12 cellular contexts compared by ENCODE assay signal in genomic region chr9:136720887-136721338, GRCh38. TPM values are rescaled to one million over a fixed set of nuclear protein-coding genes. Genes with fewer than 3 reads are reported as not detected.
DNase-seq lines count a peak whose midpoint lies in the region; ATAC-seq and TF ChIP-seq lines count a peak whose summit lies in the region.
"Had no signal": no experiment of that assay in that cellular context is flagged by ENCODE, and none has a peak within 500 bp of the region (broad histone marks: within the 10 kb centered on the region; RNA-seq: fewer than 3 reads in every experiment).

No MANE protein-coding gene starts in this region.

- no peak for ATAC-seq in CD4-positive, alpha-beta T cell (ENCODE audit: poor library complexity)
- ATAC-seq in memory B cell (ENCODE audit: low read depth): no peak
- ATAC-seq in naive thymus-derived CD8-positive, alpha-beta T cell: no peak
- ATAC-seq: activated CD8-positive, alpha-beta T cell treated with anti-CD3 and anti-CD28 coated beads, Interleukin-2, amount 10 ng/mL, durations not matched to agents 7 days and 5 days had no signal

- intact Hi-C loops in CD4-positive, alpha-beta T cell (cut with DNase I, micrococcal nuclease): no loop called here

- H3K9ac ChIP-seq in adipocyte (ENCODE audit: low read length) (peak overlapping the region; percentile 7), MM.1S (ENCODE audit: low read length) (no peak overlapping the region)

- H3K27me3 Mint-ChIP-seq in CD4-positive, alpha-beta T cell: peaks cover 2% of the 10 kb centered on the region
- peaks cover 3% of the 10 kb centered on the region for H3K27me3 Mint-ChIP-seq in memory B cell
- H3K27me3 Mint-ChIP-seq in naive thymus-derived CD8-positive, alpha-beta T cell: peaks cover 0 to 4% (median 1%) of the 10 kb centered on the region in 5 donors

- H3K4me1 Mint-ChIP-seq in CD4-positive, alpha-beta T cell (ENCODE audit: low read depth): peaks cover 12% of the 10 kb centered on the region
- peaks cover 16% of the 10 kb centered on the region for H3K4me1 Mint-ChIP-seq in memory B cell
- H3K4me1 Mint-ChIP-seq in naive thymus-derived CD8-positive, alpha-beta T cell: peaks cover 10 to 35% (median 25%) of the 10 kb centered on the region in 4 donors

- no peak for TF ChIP-seq CTCF in CD4-positive, alpha-beta T cell (IDR thresholded peaks at IDR 0.05)
- no peak for TF ChIP-seq CTCF in MM.1S (IDR thresholded peaks at IDR 0.05; ENCODE audit: low read length)

- H4K20me1 ChIP-seq in MM.1S (ENCODE audit: insufficient read depth, low read length): peaks cover 33% of the 10 kb centered on the region

- POLR2A ChIA-PET in CD4-positive, alpha-beta T cell (lab: Charles Lee): interaction anchor here (0.6 kb wide), 1 partner anchor 69 kb away, joined by 3 read pairs; no protein-coding TSS in a partner anchor
- POLR2A ChIA-PET in naive thymus-derived CD8-positive, alpha-beta T cell (lab: Charles Lee): interaction anchor here (1.2 kb wide), 1 partner anchor 25 kb away, joined by 3 read pairs; no protein-coding TSS in a partner anchor

- CTCF ChIA-PET in CD4-positive, alpha-beta T cell (lab: Charles Lee): no interaction called here

- H3K36me3 Mint-ChIP-seq in CD4-positive, alpha-beta T cell (ENCODE audit: low read depth): peaks cover 37% of the 10 kb centered on the region
- peaks cover 17% of the 10 kb centered on the region for H3K36me3 Mint-ChIP-seq in memory B cell
- peaks cover 0 to 27% (median 11%) of the 10 kb centered on the region in 3 donors for H3K36me3 Mint-ChIP-seq in naive thymus-derived CD8-positive, alpha-beta T cell

- H3K36me3 ChIP-seq in adipocyte (ENCODE audit: control insufficient read depth, insufficient read depth, low read length, severe bottlenecking): peaks cover 34% of the 10 kb centered on the region
- peaks cover 2% of the 10 kb centered on the region for H3K36me3 ChIP-seq in MM.1S (replicated peaks; ENCODE audit: insufficient read depth, low read length)

- H3K27ac Mint-ChIP-seq in CD4-positive, alpha-beta T cell: peak overlapping the region; percentile 36
- peak overlapping the region; percentile 31 for H3K27ac Mint-ChIP-seq in memory B cell
- H3K27ac Mint-ChIP-seq in naive thymus-derived CD8-positive, alpha-beta T cell: peak overlapping the region in 1 of 10 donors; percentile 34

- H3K79me2 ChIP-seq in MM.1S (ENCODE audit: low read length): peaks cover 7% of the 10 kb centered on the region

- peaks cover 26% of the 10 kb centered on the region for H3F3A ChIP-seq in MM.1S (ENCODE audit: insufficient read depth, low read length)

- H3K9me2 ChIP-seq in MM.1S (replicated peaks; ENCODE audit: insufficient read depth, low read length): no peaks in the 10 kb centered on the region

- no peak overlapping the region for H2AFZ ChIP-seq in MM.1S (ENCODE audit: low read length)

- H3K4me1 ChIP-seq in adipocyte (ENCODE audit: control insufficient read depth, insufficient read depth, low read length) (peaks cover 12% of the 10 kb centered on the region), MM.1S (ENCODE audit: low read length) (peaks cover 2% of the 10 kb centered on the region; the same call in 1 of the 2 replicates)

- H3K4me3 Mint-ChIP-seq in CD4-positive, alpha-beta T cell: no peak overlapping the region
- no peak overlapping the region for H3K4me3 Mint-ChIP-seq in memory B cell
- no peak overlapping the region for H3K4me3 Mint-ChIP-seq in naive thymus-derived CD8-positive, alpha-beta T cell
- H3K4me3 Mint-ChIP-seq: activated CD8-positive, alpha-beta T cell treated with anti-CD3 and anti-CD28 coated beads, Interleukin-2, amount 10 ng/mL, durations not matched to agents 7 days and 5 days; H9 had no signal

- H3K27me3 ChIP-seq in CD4-positive, alpha-beta T cell (ENCODE audit: control insufficient read depth, insufficient read depth, low read length): no peaks in the 10 kb centered on the region
- H3K27me3 ChIP-seq in adipocyte (replicated peaks; ENCODE audit: control insufficient read depth, insufficient read depth, low read length) (peaks cover 3% of the 10 kb centered on the region), MM.1S (replicated peaks; ENCODE audit: insufficient read depth, low read length) (peaks cover 26% of the 10 kb centered on the region)

- DNase-seq in CD4-positive, alpha-beta T cell: no peak
- no peak for DNase-seq in adipocyte (ENCODE audit: low read depth)
- DNase-seq in memory B cell (ENCODE audit: low spot score in 2 of 2): no peak
- DNase-seq in naive thymus-derived CD8-positive, alpha-beta T cell: no peak
- no peak for DNase-seq in MM.1S
- DNase-seq in NCI-H510A treated with DMSO at 0.1 percent for 48 hours (lab: John Stamatoyannopoulos, UW): no peak
- DNase-seq: activated CD8-positive, alpha-beta T cell treated with anti-CD3 and anti-CD28 coated beads, Interleukin-2, amount 10 ng/mL, durations not matched to agents 7 days and 5 days; NCI-H524 treated with DMSO at 0.1 percent for 48 hours; stimulated activated CD4-positive, alpha-beta T cell treated with anti-CD3 and anti-CD28 coated beads, Interleukin-1b, Interleukin-23, amount 100 ng/mL, for 48 hours; SW 1271 had no signal

- H3K27ac ChIP-seq in CD4-positive, alpha-beta T cell (ENCODE audit: low read depth, low read length): no peak overlapping the region
- H3K27ac ChIP-seq in MM.1S (ENCODE audit: low read length): no peak overlapping the region
- H3K27ac ChIP-seq: C4-2B had no signal

- H3K9me3 ChIP-seq in CD4-positive, alpha-beta T cell (ENCODE audit: control insufficient read depth, low read length): no peaks in the 10 kb centered on the region
- H3K9me3 ChIP-seq in adipocyte (ENCODE audit: control insufficient read depth, low read length) (no peaks in the 10 kb centered on the region), MM.1S (replicated peaks; ENCODE audit: insufficient read depth, low read length) (no peaks in the 10 kb centered on the region)

- H3K4me3 ChIP-seq in adipocyte (ENCODE audit: low read length): no peak overlapping the region
- no peak overlapping the region for H3K4me3 ChIP-seq in MM.1S (ENCODE audit: low read length)

- no peak overlapping the region for H3K4me2 ChIP-seq in MM.1S (ENCODE audit: low read depth, low read length)

- H3K9me3 Mint-ChIP-seq in CD4-positive, alpha-beta T cell: no peaks in the 10 kb centered on the region
- no peaks in the 10 kb centered on the region for H3K9me3 Mint-ChIP-seq in memory B cell
- no peaks in the 10 kb centered on the region for H3K9me3 Mint-ChIP-seq in naive thymus-derived CD8-positive, alpha-beta T cell
- H3K9me3 Mint-ChIP-seq: H9 had no signal

RNA-seq across cellular contexts. Expression of gene DIPK1B, which starts 8.5 kb away (rescaled TPM):
- under 1 TPM in 1 of 2 experiments, not detected in 1; 0.11 TPM for total RNA-seq in CD4-positive, alpha-beta T cell
- total RNA-seq in naive thymus-derived CD8-positive, alpha-beta T cell: 1 to 10 TPM in 1 of 2 experiments, under 1 TPM in 1; 0.58 to 1.1 TPM
- under 1 TPM in 1 of 3 donors, not detected in 2; 0.07 TPM for polyA plus RNA-seq in naive thymus-derived CD8-positive, alpha-beta T cell

RNA-seq across cellular contexts. Expression of gene LCN10, which starts 21.8 kb away (rescaled TPM):
- total RNA-seq in CD4-positive, alpha-beta T cell: not detected
- 10 to 100 TPM; 11.0 to 11.1 TPM for total RNA-seq in naive thymus-derived CD8-positive, alpha-beta T cell
- polyA plus RNA-seq in naive thymus-derived CD8-positive, alpha-beta T cell: 1 to 10 TPM in 2 of 3 donors, under 1 TPM in 1; 0.60 to 6.6 (median 3.1) TPM

RNA-seq across cellular contexts. Expression of gene LCN6, which starts 27.4 kb away (rescaled TPM):
- total RNA-seq in CD4-positive, alpha-beta T cell: not detected
- total RNA-seq in naive thymus-derived CD8-positive, alpha-beta T cell: not detected
- polyA plus RNA-seq in naive thymus-derived CD8-positive, alpha-beta T cell: not detected
- total RNA-seq: activated CD8-positive, alpha-beta T cell treated with anti-CD3 and anti-CD28 coated beads, Interleukin-2, amount 10 ng/mL, durations not matched to agents 7 days and 5 days; H9 had no signal

RNA-seq across cellular contexts. Expression of gene AGPAT2, which starts 33.7 kb away (rescaled TPM):
- total RNA-seq in CD4-positive, alpha-beta T cell: 1 to 10 TPM; 3.6 to 4.0 TPM
- total RNA-seq in naive thymus-derived CD8-positive, alpha-beta T cell: 1 to 10 TPM; 3.0 to 5.8 TPM
- 10 to 100 TPM; 10.7 to 24.8 (median 14.6) TPM for polyA plus RNA-seq in naive thymus-derived CD8-positive, alpha-beta T cell

RNA-seq across cellular contexts. Expression of gene LCN8, which starts 37.1 kb away (rescaled TPM):
- not detected for total RNA-seq in CD4-positive, alpha-beta T cell
- total RNA-seq in naive thymus-derived CD8-positive, alpha-beta T cell: 1 to 10 TPM; 1.4 to 2.6 TPM
- not detected for polyA plus RNA-seq in naive thymus-derived CD8-positive, alpha-beta T cell
- total RNA-seq: activated CD8-positive, alpha-beta T cell treated with anti-CD3 and anti-CD28 coated beads, Interleukin-2, amount 10 ng/mL, durations not matched to agents 7 days and 5 days; H9 had no signal

Comparison
In these comparisons a context has a peak if more than half of its experiments do, and no peak if none do; other contexts are left out.
1. RNA of gene LCN10, which starts 21.8 kb away (total RNA-seq): 11.0 to 11.1 TPM in naive thymus-derived CD8-positive, alpha-beta T cell; not detected in CD4-positive, alpha-beta T cell; every median in the first group is over 10 times any median in the second.